10 cellular contexts compared by ENCODE assay signal in the genomic region with DNA sequence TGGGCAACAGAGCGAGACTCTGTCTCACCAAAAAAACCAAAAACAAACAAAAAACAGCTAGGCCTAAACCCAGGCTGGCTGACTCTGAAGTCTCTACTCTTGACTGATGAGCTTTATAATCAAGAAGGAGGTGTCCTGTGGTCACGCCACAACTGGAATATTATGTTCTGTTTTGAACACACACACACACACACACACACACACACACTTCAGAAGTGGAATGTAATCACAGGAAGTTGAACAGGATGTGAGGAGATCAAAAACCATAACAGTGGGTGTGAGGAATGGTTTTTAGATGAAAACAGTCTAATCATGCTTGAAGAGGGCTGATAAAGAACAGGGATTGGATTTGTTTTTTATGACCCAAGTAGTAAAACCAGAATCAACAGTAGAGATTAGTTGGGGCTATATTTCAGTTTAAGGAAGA. TPM values are rescaled to one million over a fixed set of nuclear protein-coding genes. Genes with fewer than 3 reads are reported as not detected.
A peak's percentile ranks its signal among the peaks of the same experiment; 100 is the strongest.
DNase-seq lines count a peak whose midpoint lies in the region; ATAC-seq and TF ChIP-seq lines count a peak whose summit lies in the region.
"Had no signal": no experiment of that assay in that cellular context is flagged by ENCODE, and none has a peak within 500 bp of the region (broad histone marks: within the 10 kb centered on the region; RNA-seq: fewer than 3 reads in every experiment).

No MANE protein-coding gene starts in this region.

- H3K9me3 Mint-ChIP-seq in activated CD4-positive, alpha-beta T cell treated with anti-CD3 and anti-CD28 coated beads for 36 hours (ENCODE audit: low read depth): peaks cover 2% of the 10 kb centered on the region
- H3K9me3 Mint-ChIP-seq in stimulated activated effector memory CD8-positive, alpha-beta T cell treated with anti-CD3 and anti-CD28 coated beads, Interleukin-12 subunit alpha, Interleukin-12 subunit beta, amount 100 ng/mL, for 72 hours: no peaks in the 10 kb centered on the region

- H3K27ac Mint-ChIP-seq in activated CD4-positive, alpha-beta T cell treated with anti-CD3 and anti-CD28 coated beads for 36 hours: peak overlapping the region; percentile 61
- H3K27ac Mint-ChIP-seq in stimulated activated effector memory CD8-positive, alpha-beta T cell treated with anti-CD3 and anti-CD28 coated beads, Interleukin-12 subunit alpha, Interleukin-12 subunit beta, amount 100 ng/mL, for 72 hours: no peak overlapping the region

- peak; percentile 57 for ATAC-seq in activated CD4-positive, alpha-beta T cell treated with anti-CD3 and anti-CD28 coated beads for 36 hours
- peak; percentile 61 for ATAC-seq in stimulated activated effector memory CD8-positive, alpha-beta T cell treated with anti-CD3 and anti-CD28 coated beads, Interleukin-12 subunit alpha, Interleukin-12 subunit beta, amount 100 ng/mL, for 72 hours
- ATAC-seq: HepG2 had no signal

- peak; percentile 65 for DNase-seq in activated CD4-positive, alpha-beta T cell treated with anti-CD3 and anti-CD28 coated beads for 36 hours
- DNase-seq in activated CD4-positive, alpha-beta T cell treated with anti-CD3 and anti-CD28 coated beads for 1 hour: no peak
- DNase-seq in T-helper 22 cell (ENCODE audit: low read depth): peak; percentile 8
- peak; percentile 82 for DNase-seq in choroid plexus epithelial cell (ENCODE audit: low read depth)
- DNase-seq in stimulated activated effector memory CD8-positive, alpha-beta T cell treated with anti-CD3 and anti-CD28 coated beads, Interleukin-12 subunit alpha, Interleukin-12 subunit beta, amount 100 ng/mL, for 72 hours (ENCODE audit: low spot score in 2 of 2): no peak
- DNase-seq in hypothalamus (lab: John Stamatoyannopoulos, UW): no peak
- DNase-seq in SHP77 (lab: John Stamatoyannopoulos, UW): no peak
- DNase-seq in GDM1 (lab: John Stamatoyannopoulos, UW): no peak
- DNase-seq: activated gamma-delta T cell had no signal

- no peak overlapping the region for H3K4me3 Mint-ChIP-seq in activated CD4-positive, alpha-beta T cell treated with anti-CD3 and anti-CD28 coated beads for 36 hours
- H3K4me3 Mint-ChIP-seq in stimulated activated effector memory CD8-positive, alpha-beta T cell treated with anti-CD3 and anti-CD28 coated beads, Interleukin-12 subunit alpha, Interleukin-12 subunit beta, amount 100 ng/mL, for 72 hours: no peak overlapping the region

- intact Hi-C loops in activated CD4-positive, alpha-beta T cell treated with anti-CD3 and anti-CD28 coated beads for 36 hours (cut with DNase I, micrococcal nuclease): loop anchor here (1.0 to 10.0 kb wide), 7 partner anchors 22 to 919 kb away; partner anchors contain the start of gene CCDC126 (in 1 of the 2)

- CTCF ChIA-PET in activated CD4-positive, alpha-beta T cell treated with anti-CD3 and anti-CD28 coated beads for 36 hours (lab: Charles Lee): interaction anchor here (0.6 to 1.5 kb wide), 5 partner anchors 15 to 105 kb away, joined by 3 to 6 read pairs (median 3); partner anchors contain the start of gene IL6

- TF ChIP-seq CTCF in choroid plexus epithelial cell (conservative IDR thresholded peaks at IDR 0.05; ENCODE audit: low read depth, low read length): no peak

- POLR2A ChIA-PET in activated CD4-positive, alpha-beta T cell treated with anti-CD3 and anti-CD28 coated beads for 36 hours (lab: Charles Lee): interaction anchor here (0.6 kb wide), 2 partner anchors 23 to 736 kb away, joined by 3 to 6 read pairs; no protein-coding TSS in a partner anchor

- H3K27me3 Mint-ChIP-seq in activated CD4-positive, alpha-beta T cell treated with anti-CD3 and anti-CD28 coated beads for 36 hours: peaks cover 2% of the 10 kb centered on the region

- H3K36me3 Mint-ChIP-seq in activated CD4-positive, alpha-beta T cell treated with anti-CD3 and anti-CD28 coated beads for 36 hours (ENCODE audit: low read depth): no peaks in the 10 kb centered on the region
- no peaks in the 10 kb centered on the region for H3K36me3 Mint-ChIP-seq in stimulated activated effector memory CD8-positive, alpha-beta T cell treated with anti-CD3 and anti-CD28 coated beads, Interleukin-12 subunit alpha, Interleukin-12 subunit beta, amount 100 ng/mL, for 72 hours

- peaks cover 71% of the 10 kb centered on the region for H3K4me1 Mint-ChIP-seq in activated CD4-positive, alpha-beta T cell treated with anti-CD3 and anti-CD28 coated beads for 36 hours
- H3K4me1 Mint-ChIP-seq in stimulated activated effector memory CD8-positive, alpha-beta T cell treated with anti-CD3 and anti-CD28 coated beads, Interleukin-12 subunit alpha, Interleukin-12 subunit beta, amount 100 ng/mL, for 72 hours: peaks cover 39% of the 10 kb centered on the region

- no peak overlapping the region for H3K4me3 ChIP-seq in choroid plexus epithelial cell (ENCODE audit: low read depth, low read length)

RNA-seq across cellular contexts. Expression of gene IL6, which starts 51.1 kb away (rescaled TPM):
- 1 to 10 TPM; 1.6 to 4.5 TPM for total RNA-seq in activated CD4-positive, alpha-beta T cell treated with anti-CD3 and anti-CD28 coated beads for 36 hours
- total RNA-seq: HepG2 had no signal

Comparison
In these comparisons a context has a peak if more than half of its experiments do, and no peak if none do; other contexts are left out.
1. DNase-seq: peak in activated CD4-positive, alpha-beta T cell treated with anti-CD3 and anti-CD28 coated beads for 36 hours (single experiment), T-helper 22 cell (single experiment) and choroid plexus epithelial cell (single experiment); none in activated CD4-positive, alpha-beta T cell treated with anti-CD3 and anti-CD28 coated beads for 1 hour (single experiment), stimulated activated effector memory CD8-positive, alpha-beta T cell treated with anti-CD3 and anti-CD28 coated beads, Interleukin-12 subunit alpha, Interleukin-12 subunit beta, amount 100 ng/mL, for 72 hours (0 of 2), hypothalamus (0 of 51), SHP77 (0 of 2) and GDM1 (single experiment).